ENCODE assay signal across 24 cellular contexts in the genomic region with DNA sequence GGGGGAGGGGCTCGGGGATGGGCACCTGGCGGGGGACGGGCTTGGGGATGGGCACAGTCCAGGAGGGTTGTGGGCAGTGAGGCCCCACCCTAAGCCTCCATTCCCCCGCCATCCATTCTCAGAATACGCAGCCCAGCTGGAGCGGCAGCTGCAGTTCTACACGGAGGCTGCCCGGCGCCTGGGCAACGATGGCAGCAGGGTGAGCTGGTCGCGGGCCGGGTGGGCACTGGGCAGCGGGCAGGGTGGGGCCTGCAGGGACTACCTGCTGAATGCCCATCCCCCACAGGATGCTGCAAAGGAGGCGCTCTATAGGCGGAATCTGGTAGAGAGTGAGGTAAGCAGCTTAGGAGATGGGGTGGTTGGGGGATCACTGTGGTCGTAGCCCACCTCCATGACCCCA. TPM values are rescaled to one million over a fixed set of nuclear protein-coding genes. Genes with fewer than 3 reads are reported as not detected.
"Had no signal": no experiment of that assay in that cellular context is flagged by ENCODE, and none has a peak within 500 bp of the region (broad histone marks: within the 10 kb centered on the region; RNA-seq: fewer than 3 reads in every experiment).

No MANE protein-coding gene starts in this region.

- H3K4me3 Mint-ChIP-seq: naive thymus-derived CD4-positive, alpha-beta T cell; nephron progenitor cell; stimulated activated effector memory CD8-positive, alpha-beta T cell treated with anti-CD3 and anti-CD28 coated beads, Interleukin-12 subunit alpha, Interleukin-12 subunit beta, amount 100 ng/mL, for 72 hours; type B pancreatic cell had no signal

- H3K4me1 ChIP-seq: psoas muscle, right lobe of liver, suprapubic skin, thyroid gland had no signal

- H3K27ac ChIP-seq: heart left ventricle, neutrophil, psoas muscle, right lobe of liver, suprapubic skin, thyroid gland had no signal

- ATAC-seq: heart left ventricle; left lobe of liver; naive thymus-derived CD4-positive, alpha-beta T cell; psoas muscle; right lobe of liver; stimulated activated effector memory CD8-positive, alpha-beta T cell treated with anti-CD3 and anti-CD28 coated beads, Interleukin-12 subunit alpha, Interleukin-12 subunit beta, amount 100 ng/mL, for 72 hours; stimulated activated naive CD8-positive, alpha-beta T cell treated with anti-CD3 and anti-CD28 coated beads, Interleukin-15, Interleukin-2, amounts not matched to agents 100 U/mL and 50 U/mL, for 24 hours had no signal

- H3K27me3 ChIP-seq: right lobe of liver, suprapubic skin, thyroid gland had no signal

- H3K9me3 Mint-ChIP-seq: nephron progenitor cell; stimulated activated effector memory CD8-positive, alpha-beta T cell treated with anti-CD3 and anti-CD28 coated beads, Interleukin-12 subunit alpha, Interleukin-12 subunit beta, amount 100 ng/mL, for 72 hours; type B pancreatic cell had no signal

- H3K27ac Mint-ChIP-seq: nephron progenitor cell; stimulated activated effector memory CD8-positive, alpha-beta T cell treated with anti-CD3 and anti-CD28 coated beads, Interleukin-12 subunit alpha, Interleukin-12 subunit beta, amount 100 ng/mL, for 72 hours; type B pancreatic cell had no signal

- H3K9me3 ChIP-seq: heart left ventricle, neutrophil, psoas muscle, right lobe of liver, suprapubic skin, thyroid gland had no signal

- DNase-seq: dermis blood vessel endothelial cell; heart left ventricle; hippocampal formation; mammary epithelial cell; naive thymus-derived CD4-positive, alpha-beta T cell; nephron progenitor cell; psoas muscle; retina; right lobe of liver; stimulated activated CD4-positive, alpha-beta T cell treated with anti-CD3 and anti-CD28 coated beads, Interleukin-4, amount 100 ng/mL, for 1 hour; stimulated activated CD8-positive, alpha-beta memory T cell treated with anti-CD3 and anti-CD28 coated beads, Interleukin-4, amount 100 ng/mL, for 48 hours; stimulated activated naive CD8-positive, alpha-beta T cell treated with anti-CD3 and anti-CD28 coated beads, Interleukin-15, Interleukin-2, amounts not matched to agents 100 U/mL and 50 U/mL, for 24 hours; thyroid gland had no signal

- H3K4me3 ChIP-seq: heart left ventricle, psoas muscle, right lobe of liver, suprapubic skin, thyroid gland had no signal

RNA-seq across cellular contexts. Expression of gene PODNL1, which starts 8.3 kb away (rescaled TPM):
- total RNA-seq: left lobe of liver, mononuclear cell had no signal

RNA-seq across cellular contexts. Expression of gene NANOS3, which starts 53.0 kb away (rescaled TPM):
- total RNA-seq: dermis blood vessel endothelial cell, esophagus mucosa, fibroblast of lung, left lobe of liver, lower leg skin, mesenteric fat pad, mononuclear cell, osteoblast, psoas muscle, right lobe of liver, suprapubic skin, thyroid gland had no signal
- polyA plus RNA-seq: fibroblast of lung; mammary epithelial cell; naive thymus-derived CD4-positive, alpha-beta T cell; psoas muscle had no signal
